Comparison of ENCODE assay signal across 16 cellular contexts in the genomic region with DNA sequence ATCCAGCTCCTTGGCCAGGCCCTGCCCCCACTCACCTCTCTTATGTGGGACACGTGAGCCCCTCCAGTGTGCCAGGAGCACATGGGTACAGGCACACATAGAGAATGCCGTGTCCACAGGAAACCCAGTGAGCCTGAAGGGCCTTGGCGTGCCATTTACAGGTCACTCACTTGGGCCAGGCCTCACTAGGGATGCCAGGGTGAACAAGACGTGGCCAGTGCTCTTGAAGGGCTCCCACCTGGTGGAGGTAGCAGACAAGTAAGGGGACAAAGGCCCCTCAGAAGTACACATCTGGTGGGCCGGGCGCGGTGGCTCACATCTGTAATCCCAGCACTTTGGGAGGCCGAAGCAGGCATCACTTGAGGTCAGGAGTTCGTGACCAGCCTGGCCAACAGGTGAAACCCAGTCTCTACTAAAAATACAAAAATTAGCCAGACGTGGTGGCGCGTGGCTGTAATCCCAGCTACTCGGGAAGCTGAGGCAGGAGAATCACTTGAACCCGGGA. TPM values are rescaled to one million over a fixed set of nuclear protein-coding genes. Genes with fewer than 3 reads are reported as not detected.
"Had no signal": no experiment of that assay in that cellular context is flagged by ENCODE, and none has a peak within 500 bp of the region (broad histone marks: within the 10 kb centered on the region; RNA-seq: fewer than 3 reads in every experiment).

No MANE protein-coding gene starts in this region.

- H3K4me3 ChIP-seq: MG63 had no signal

- H3K27me3 ChIP-seq: MG63 had no signal

- H3K36me3 ChIP-seq: MG63 had no signal

- DNase-seq: MG63, NCI-H1048, NCI-H1092, NCI-H1092 treated with DMSO at 0.1 percent for 48 hours, NCI-H1417 treated with DMSO at 0.1 percent for 48 hours, NCI-H1436 treated with DMSO at 0.1 percent for 48 hours, NCI-H187 treated with DMSO at 0.1 percent for 48 hours, NCI-H2081 treated with DMSO at 0.1 percent for 48 hours, NCI-H2107, NCI-H2171, NCI-H446 treated with DMSO at 0.1 percent for 48 hours, NCI-H510A had no signal

- H3K9me3 ChIP-seq: MG63 had no signal

RNA-seq across cellular contexts. Expression of gene C1QL2, which starts 15.1 kb away (rescaled TPM):
- total RNA-seq: LHCN-M2, M059J, MCF 10A, NCI-H460 had no signal
